ENCODE assay signal across 8 cellular contexts in the genomic region with DNA sequence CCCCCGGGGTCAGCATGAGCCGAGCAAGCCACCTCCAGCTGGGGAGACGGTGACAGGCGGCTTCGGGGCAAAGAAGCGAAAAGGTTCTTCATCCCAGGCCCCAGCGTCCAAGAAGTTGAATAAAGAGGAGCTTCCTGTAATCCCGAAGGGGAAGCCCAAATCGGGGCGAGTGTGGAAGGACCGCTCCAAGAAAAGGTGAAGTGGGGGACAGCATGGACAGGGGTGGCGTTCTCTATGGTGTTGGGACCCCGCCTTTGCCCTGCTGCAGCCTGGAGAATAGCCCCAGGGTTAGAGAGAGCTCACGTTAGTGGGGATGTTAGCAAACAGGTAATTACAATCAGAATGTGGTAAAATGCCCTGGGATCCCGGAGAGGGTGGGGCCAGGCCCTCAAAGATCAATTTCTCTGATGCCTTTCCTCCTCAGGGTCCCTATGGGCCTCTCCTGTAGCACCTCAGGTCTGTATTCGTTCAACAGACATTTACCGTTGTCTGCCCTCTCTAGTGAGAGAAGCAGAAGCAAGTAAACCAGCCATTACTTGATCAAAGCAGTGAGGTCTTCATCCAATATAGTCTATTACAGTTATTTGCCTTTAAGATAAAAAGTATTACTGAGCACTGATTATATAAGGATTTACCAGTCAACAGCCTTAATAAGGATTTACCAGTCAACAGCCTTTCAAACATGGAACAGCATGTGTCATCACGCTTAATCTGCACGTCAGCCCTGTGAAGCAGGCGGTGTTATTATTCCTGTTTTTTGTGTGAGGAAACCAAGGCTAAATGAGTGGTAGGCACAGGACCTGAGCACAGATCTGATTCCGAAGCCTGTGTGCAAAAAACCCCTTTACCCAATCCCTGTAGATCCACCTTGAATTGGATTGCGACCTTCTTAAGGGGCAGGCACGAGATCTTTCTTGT. TPM values are rescaled to one million over a fixed set of nuclear protein-coding genes. Genes with fewer than 3 reads are reported as not detected.
DNase-seq lines count a peak whose midpoint lies in the region; ATAC-seq, FAIRE-seq and TF ChIP-seq lines count a peak whose summit lies in the region.

No MANE protein-coding gene starts in this region.

- H3K9me3 ChIP-seq in cardiac muscle cell (ENCODE audit: low read depth) = no peaks in the 10 kb centered on the region
- H3K9me3 ChIP-seq in right lobe of liver = no peaks in the 10 kb centered on the region
- no peaks in the 10 kb centered on the region for H3K9me3 ChIP-seq in transverse colon

- no peak for ATAC-seq in Right ventricle myocardium inferior
- ATAC-seq in right lobe of liver = no peak
- no peak for ATAC-seq in GM19351 (IDR thresholded peaks at IDR 0.05; ENCODE audit: unreplicated experiment)

- DNase-seq in cardiac muscle cell (ENCODE audit: low read depth in 1 of 2, low spot score in 1 of 2) (no peak), Right ventricle myocardium inferior (ENCODE audit: missing footprints) (no peak), amniotic epithelial cell (ENCODE audit: low read depth) (peak; percentile 55), right lobe of liver (no peak), transverse colon (no peak), epidermal melanocyte (ENCODE audit: insufficient read length, low spot score) (no peak), GM19239 (ENCODE audit: insufficient read length, low spot score) (no peak)

- H3K27me3 ChIP-seq in cardiac muscle cell (no peaks in the 10 kb centered on the region), right lobe of liver (no peaks in the 10 kb centered on the region), transverse colon (no peaks in the 10 kb centered on the region)

- FAIRE-seq in GM19239 (lab: Jason Lieb, UNC) = no peak

- 19% methylated on average over 20 of the region's 23 CpGs for WGBS in right lobe of liver (ENCODE audit: insufficient coverage, low coverage, low lambda C conversion rate, missing lambda C conversion rate)
- WGBS in transverse colon (ENCODE audit: low coverage in 1 of 2), 2 donors = 7 to 60% methylated on average over 2 to 21 of the region's 23 CpGs

- peak overlapping the region; percentile 88 for H3K4me3 ChIP-seq in cardiac muscle cell
- H3K4me3 ChIP-seq in right lobe of liver = peak overlapping the region; percentile 92 to 97 (median 96)
- H3K4me3 ChIP-seq in transverse colon = peak overlapping the region; percentile 59 to 96 (median 63)

- TF ChIP-seq CTCF in cardiac muscle cell (IDR thresholded peaks at IDR 0.05; ENCODE audit: low read depth, low read length) (no peak), right lobe of liver (IDR thresholded peaks at IDR 0.05) (no peak), transverse colon (IDR thresholded peaks at IDR 0.05) (no peak)

- in situ Hi-C loops in transverse colon (cut with MboI; ENCODE audit: low pct_ligation_motif_present in 1 of 4, low pct_unique_long_range_greater_than_20kb in 1 of 4, low sequenced_read_pairs in 3 of 4) = loop anchor here in 2 of 4 donors (25.0 kb wide), 3 partner anchors 294 to 494 kb away; a partner anchor contains a TSS

- TF ChIP-seq POLR2A in right lobe of liver (IDR thresholded peaks at IDR 0.05) (no peak), transverse colon (IDR thresholded peaks at IDR 0.05) (no peak)

- intact Hi-C loops in Right ventricle myocardium inferior (cut with DNase I) (no loop called here), right lobe of liver (cut with DNase I) (no loop called here), transverse colon (cut with DNase I; ENCODE audit: low total_unique reads) (no loop called here)

- TF ChIP-seq EP300 in transverse colon (IDR thresholded peaks at IDR 0.05; ENCODE audit: low read depth) = no peak

- peaks cover 4% of the 10 kb centered on the region for H3K4me1 ChIP-seq in cardiac muscle cell (ENCODE audit: low read depth)
- peaks cover 0 to 18% (median 7%) of the 10 kb centered on the region in 4 donors for H3K4me1 ChIP-seq in right lobe of liver
- H3K4me1 ChIP-seq in transverse colon = peaks cover 19 to 39% (median 32%) of the 10 kb centered on the region in 4 donors

- H3K36me3 ChIP-seq in cardiac muscle cell (no peaks in the 10 kb centered on the region), right lobe of liver (no peaks in the 10 kb centered on the region), transverse colon (peaks cover 0 to 6% (median 0%) of the 10 kb centered on the region in 4 donors)

- no peak overlapping the region for H3K27ac ChIP-seq in cardiac muscle cell
- peak overlapping the region in 2 of 3 donors; percentile 41 to 50 for H3K27ac ChIP-seq in right lobe of liver
- peak overlapping the region; percentile 69 to 85 (median 80) for H3K27ac ChIP-seq in transverse colon

RNA-seq across cellular contexts. Expression of a gene that starts 1.0 kb away (rescaled TPM):
- total RNA-seq in cardiac muscle cell (16.5 and 18.1 TPM in 2 replicates), Right ventricle myocardium inferior (9.3 TPM), right lobe of liver (10 to 100 TPM in 2 of 6 experiments, 1 to 10 TPM in 4; 4.9 to 17.8 (median 8.6) TPM), transverse colon (1 to 10 TPM; 1.9 to 9.1 (median 5.5) TPM)
- 30.9 and 37.4 TPM in 2 replicates for polyA plus RNA-seq in cardiac muscle cell

RNA-seq across cellular contexts. Expression of a gene that starts 12.8 kb away (rescaled TPM):
- total RNA-seq in cardiac muscle cell (0.04 and 0.09 TPM in 2 replicates), Right ventricle myocardium inferior (2.4 TPM), right lobe of liver (under 1 TPM in 5 of 6 experiments, not detected in 1; 0.07 to 0.18 (median 0.12) TPM), transverse colon (10 to 100 TPM in 1 of 4 donors, 1 to 10 TPM in 2, not detected in 1; 3.5 to 36.6 (median 4.5) TPM)
- 0.07 TPM in 2 replicates for polyA plus RNA-seq in cardiac muscle cell

RNA-seq across cellular contexts. Expression of a gene that starts 24.4 kb away (rescaled TPM):
- not detected in 2 replicates for total RNA-seq in cardiac muscle cell
- 1.9 TPM in 1 of 2 replicates, not detected in the other for polyA plus RNA-seq in cardiac muscle cell
- total RNA-seq in Right ventricle myocardium inferior = 0.14 TPM
- not detected for total RNA-seq in right lobe of liver
- total RNA-seq in transverse colon = not detected

RNA-seq across cellular contexts. Expression of a gene that starts 57.8 kb away (rescaled TPM):
- total RNA-seq in cardiac muscle cell (not detected in 2 replicates), Right ventricle myocardium inferior (not detected), right lobe of liver (not detected), transverse colon (1 to 10 TPM in 2 of 4 donors, not detected in 2; 1.3 to 2.2 TPM)
- not detected in 2 replicates for polyA plus RNA-seq in cardiac muscle cell
